ENCODE assay signal across 8 cellular contexts in the genomic region with DNA sequence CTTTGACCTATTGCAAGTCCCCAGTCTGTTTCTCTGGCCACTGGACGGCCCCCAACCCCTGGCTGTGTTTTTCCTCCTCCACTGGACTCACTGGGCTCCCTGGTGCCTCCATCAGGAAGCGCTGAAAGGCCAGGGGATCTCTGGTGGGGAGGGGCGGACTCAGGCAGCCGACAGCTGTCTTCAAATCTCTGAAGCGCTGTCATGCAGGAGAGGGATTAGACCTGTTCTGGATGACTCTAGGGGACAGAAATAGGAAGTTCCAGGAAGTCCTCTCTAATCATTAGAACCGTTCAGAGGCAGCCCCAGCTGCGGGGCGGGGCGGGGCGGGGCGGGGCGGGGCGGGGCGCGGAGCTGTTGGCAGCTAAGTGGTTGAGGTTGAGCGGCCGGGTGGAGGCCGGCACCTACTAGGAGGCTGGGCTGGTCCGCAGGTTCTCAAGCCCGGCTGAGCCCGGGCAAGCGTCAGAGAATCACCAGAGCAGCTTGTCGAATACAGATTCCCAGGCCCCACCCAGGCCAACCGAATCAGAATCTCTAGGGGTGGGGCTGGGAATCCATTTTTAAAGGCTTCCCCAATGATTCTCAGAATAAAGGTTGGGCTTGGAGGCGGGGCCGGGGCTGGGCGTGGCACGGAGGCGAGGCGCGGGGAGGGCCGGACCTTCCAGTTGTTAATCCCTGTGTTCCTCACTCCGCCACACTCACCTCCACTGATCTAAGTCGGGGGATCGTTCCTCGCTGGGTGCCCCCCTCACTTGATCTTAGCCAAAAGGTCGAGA. TPM values are rescaled to one million over a fixed set of nuclear protein-coding genes. Genes with fewer than 3 reads are reported as not detected.
DNase-seq lines count a peak whose midpoint lies in the region; ATAC-seq, FAIRE-seq and TF ChIP-seq lines count a peak whose summit lies in the region.

No MANE protein-coding gene starts in this region.

- H3K9me3 Mint-ChIP-seq in T-helper 1 cell treated with Interleukin-12 subunit alpha and Interleukin-12 subunit beta and Interleukin-4 antibody, amounts not matched to agents 30 μg/mL and 1 μg/mL, for 36 hours, result no peaks in the 10 kb centered on the region

- no peak for FAIRE-seq in GM12878 (lab: Jason Lieb, UNC)

- H3K9me3 ChIP-seq in ES-I3 (ENCODE audit: control insufficient read depth, insufficient read depth, low read length) (no peaks in the 10 kb centered on the region), HAP-1 (no peaks in the 10 kb centered on the region), GM12878 (replicated peaks; ENCODE audit: control insufficient read depth, insufficient read depth, low read length) (no peaks in the 10 kb centered on the region), iPS-20b (ENCODE audit: insufficient read depth, low read depth, low read length) (no peaks in the 10 kb centered on the region)

- ATAC-seq in GM12878, result peak; percentile 71

- H4K20me1 ChIP-seq in GM12878 (ENCODE audit: control insufficient read depth, insufficient read depth), result no peaks in the 10 kb centered on the region

- H3K4me1 ChIP-seq in ES-I3 (ENCODE audit: insufficient read depth, low read length) (0 out of 2 replicates have a peak, but pooled peaks cover 7% of the 10 kb centered on the region), HAP-1 (peaks cover 15% of the 10 kb centered on the region), GM12878 (ENCODE audit: control insufficient read depth, insufficient read depth, low read length) (peaks cover 54% of the 10 kb centered on the region), iPS-20b (ENCODE audit: insufficient read depth, low read length) (no peaks in the 10 kb centered on the region)

- peak overlapping the region; percentile 78 for H3K4me3 Mint-ChIP-seq in T-helper 1 cell treated with Interleukin-12 subunit alpha and Interleukin-12 subunit beta and Interleukin-4 antibody, amounts not matched to agents 30 μg/mL and 1 μg/mL, for 36 hours

- peaks cover 3% of the 10 kb centered on the region for H3K36me3 Mint-ChIP-seq in T-helper 1 cell treated with Interleukin-12 subunit alpha and Interleukin-12 subunit beta and Interleukin-4 antibody, amounts not matched to agents 30 μg/mL and 1 μg/mL, for 36 hours (ENCODE audit: low read depth)

- no peaks in the 10 kb centered on the region for H3K79me2 ChIP-seq in GM12878 (ENCODE audit: control insufficient read depth, insufficient read depth, low read length)

- no TSS peak for BruUV-seq in GM12878 (replicated peaks; lab: Mats Ljungman, UMichigan)

- H3K4me3 ChIP-seq in HAP-1, result peak overlapping the region; percentile 25
- H3K4me3 ChIP-seq in GM12878, result peak overlapping the region; percentile 57; the same call in 1 of the 2 replicates
- H3K4me3 ChIP-seq in iPS-20b (ENCODE audit: low read length), result peak overlapping the region; percentile 69

- no peak for TF ChIP-seq CTCF in GM12878 (IDR thresholded peaks at IDR 0.05 in 2 of 3, conservative IDR thresholded peaks at IDR 0.05 in 1 of 3; ENCODE audit: control insufficient read depth in 2 of 3, extremely low read depth in 1 of 3, insufficient read depth in 1 of 3, low read depth in 3 of 3, low read length in 3 of 3)

- peak overlapping the region; percentile 78 for H3K4me2 ChIP-seq in GM12878 (ENCODE audit: control insufficient read depth, insufficient read depth)

- CTCF ChIA-PET in GM12878 (lab: Yijun Ruan, JAX), result interaction anchor here (0.9 to 17.1 kb wide), 33 partner anchors 8 to 680 kb away, joined by 3 to 814 read pairs (median 12); a partner anchor contains a TSS

- H3K9ac ChIP-seq in ES-I3 (ENCODE audit: low read depth, low read length) (peak overlapping the region; percentile 47), GM12878 (ENCODE audit: control insufficient read depth, insufficient read depth, low read length) (peak overlapping the region; percentile 18; the same call in 1 of the 2 replicates), iPS-20b (ENCODE audit: low read depth, low read length) (no peak overlapping the region)

- TF ChIP-seq RAD21 in GM12878 (IDR thresholded peaks at IDR 0.05; ENCODE audit: insufficient read depth, low read depth, low read length), result no peak

- H3K36me3 ChIP-seq in ES-I3 (ENCODE audit: insufficient read depth, low read length) (no peaks in the 10 kb centered on the region), HAP-1 (replicated peaks) (no peaks in the 10 kb centered on the region), GM12878 (ENCODE audit: control insufficient read depth in 2 of 2, insufficient read depth in 2 of 2, low read length in 1 of 2) (peaks cover 0 to 6% of the 10 kb centered on the region in 2 experiments; a peak in 3 of 4 replicates), iPS-20b (ENCODE audit: insufficient read depth, low read depth, low read length) (no peaks in the 10 kb centered on the region)

- peak; percentile 31; the same call in 1 of the 2 replicates for TF ChIP-seq POLR2A in GM12878 (IDR thresholded peaks at IDR 0.05; ENCODE audit: low read depth, low read length)

- intact Hi-C loops in GM12878 (cut with micrococcal nuclease; ENCODE audit: unreplicated experiment), result no loop called here

- H3K4me1 Mint-ChIP-seq in T-helper 1 cell treated with Interleukin-12 subunit alpha and Interleukin-12 subunit beta and Interleukin-4 antibody, amounts not matched to agents 30 μg/mL and 1 μg/mL, for 36 hours (ENCODE audit: low read depth), result peaks cover 22% of the 10 kb centered on the region

- no peak overlapping the region for H3K27ac ChIP-seq in GM12878 (ENCODE audit: control insufficient read depth, insufficient read depth)
- no peak overlapping the region for H3K27ac ChIP-seq in iPS-20b (ENCODE audit: low read length)

- in situ Hi-C loops in HAP-1 (cut with MboI; ENCODE audit: low sequenced_read_pairs) (no loop called here), GM12878 (cut with MboI) (no loop called here)

- peak; percentile 78 to 95 for DNase-seq in HAP-1 (ENCODE audit: low spot score in 2 of 2)
- DNase-seq in NCI-H1048 (lab: John Stamatoyannopoulos, UW), result peak; percentile 99
- no peak for DNase-seq in GM12878 (ENCODE audit: low read depth, low spot score)
- DNase-seq in stimulated activated CD4-positive, alpha-beta T cell treated with anti-CD3 and anti-CD28 coated beads, Interleukin-12 subunit alpha, Interleukin-12 subunit beta, amount 100 ng/mL, for 24 hours (ENCODE audit: low read depth in 2 of 2), result peak; percentile 32 to 66
- no peak for DNase-seq in midbrain (lab: John Stamatoyannopoulos, UW)

- no peak overlapping the region for H3K27ac Mint-ChIP-seq in T-helper 1 cell treated with Interleukin-12 subunit alpha and Interleukin-12 subunit beta and Interleukin-4 antibody, amounts not matched to agents 30 μg/mL and 1 μg/mL, for 36 hours

- H2AFZ ChIP-seq in GM12878 (ENCODE audit: control insufficient read depth, low read depth, low read length), result peak overlapping the region; percentile 70

- TF ChIP-seq EP300 in GM12878 (IDR thresholded peaks at IDR 0.05; ENCODE audit: borderline replicate concordance in 1 of 2, control insufficient read depth in 1 of 2, low read depth in 2 of 2, low read length in 2 of 2), result no peak

- SMC1A ChIA-PET in GM12878 (lab: Charles Lee; ENCODE audit: uncharacterized antibody, unreplicated experiment), result interaction anchor here (0.6 to 17.2 kb wide), 17 partner anchors 8 to 929 kb away, joined by 3 to 514 read pairs (median 6); a partner anchor contains a TSS

- peaks cover 20% of the 10 kb centered on the region for H3K27me3 Mint-ChIP-seq in T-helper 1 cell treated with Interleukin-12 subunit alpha and Interleukin-12 subunit beta and Interleukin-4 antibody, amounts not matched to agents 30 μg/mL and 1 μg/mL, for 36 hours (ENCODE audit: low read depth)

- H3K27me3 ChIP-seq in HAP-1 (ENCODE audit: low read depth) (no peaks in the 10 kb centered on the region), GM12878 (replicated peaks in 1 of 2; ENCODE audit: control insufficient read depth in 2 of 2, insufficient read depth in 2 of 2, low read length in 1 of 2) (no peaks in the 10 kb centered on the region), iPS-20b (ENCODE audit: insufficient read depth, low read length) (peaks cover 17% of the 10 kb centered on the region)

- POLR2A ChIA-PET in GM12878 (lab: Charles Lee), result interaction anchor here (0.5 to 5.2 kb wide), 8 partner anchors 13 to 349 kb away, joined by 3 to 68 read pairs (median 10); a partner anchor contains a TSS

- 4% methylated on average over 24 of the region's 37 CpGs for WGBS in GM12878 (ENCODE audit: insufficient coverage, insufficient replicate concordance, low lambda C conversion rate, missing lambda C conversion rate)

- RAD21 ChIA-PET in GM12878 (lab: Charles Lee; ENCODE audit: unreplicated experiment), result interaction anchor here (0.9 to 14.2 kb wide), 16 partner anchors 8 to 349 kb away, joined by 3 to 505 read pairs (median 9); a partner anchor contains a TSS

RNA-seq across cellular contexts. Expression of a gene that starts 11.4 kb away (rescaled TPM):
- total RNA-seq in GM12878 (2013; cell fraction: nucleolus; rRNA removed), result 11.9 and 17.4 TPM in 2 replicates
- 22.4 and 26.0 TPM in 2 replicates for total RNA-seq in GM12878 (2014; rRNA removed)
- total RNA-seq in GM12878 (2014; rRNA removed; fragmentation: Illumina TruSeq; extraction: Trizol), result 6.4 and 7.7 TPM in 2 replicates
- total RNA-seq in GM12878 (2021), result 33.7 and 35.5 TPM in 2 replicates
- polyA plus RNA-seq in GM12878 (2011; ENCODE audit: low read depth), result 4.3 TPM
- polyA plus RNA-seq in GM12878 (2011; rRNA removed), result 8.9 and 17.5 TPM in 2 replicates
- 17.5 and 43.7 TPM in 2 replicates for polyA plus RNA-seq in GM12878 (2011; cell fraction: cytosol; rRNA removed)
- 23.0 and 26.3 TPM in 2 replicates for polyA plus RNA-seq in GM12878 (2011; cell fraction: nucleus; rRNA removed)
- 12.6 and 18.7 TPM in 2 replicates for polyA plus RNA-seq in GM12878 (2012)
- 2.5 and 5.5 TPM in 2 replicates for polyA plus RNA-seq in GM12878 (2014; fragmentation: Illumina TruSeq; extraction: Trizol)
- polyA plus RNA-seq in GM12878 (2014; fragmentation: Nextera tagmentation; extraction: Ambion mirVana), result 1 to 10 TPM in 1 of 2 experiments, under 1 TPM in 1; 0.60 to 2.0 TPM
- 27.9 and 38.4 TPM in 2 replicates for polyA plus RNA-seq in GM12878 (2014; rRNA removed)
- 10 to 100 TPM; 47.5 to 57.4 TPM for polyA plus RNA-seq in GM12878 (2016; fragmentation: Nextera tagmentation; extraction: Ambion mirVana)
- polyA minus RNA-seq in GM12878 (2011; rRNA and poly(A)+ RNA removed), result 7.2 and 17.9 TPM in 2 replicates
- polyA minus RNA-seq in GM12878 (2011; cell fraction: cytosol; rRNA and poly(A)+ RNA removed), result 10.9 and 11.1 TPM in 2 replicates
- polyA minus RNA-seq in GM12878 (2011; cell fraction: nucleus; rRNA and poly(A)+ RNA removed), result 10.3 and 19.7 TPM in 2 replicates

RNA-seq across cellular contexts. Expression of a gene that starts 26.5 kb away (rescaled TPM):
- total RNA-seq in GM12878 (2013; cell fraction: nucleolus; rRNA removed), result 25.4 and 32.7 TPM in 2 replicates
- 80.1 and 80.4 TPM in 2 replicates for total RNA-seq in GM12878 (2014; rRNA removed)
- total RNA-seq in GM12878 (2014; rRNA removed; fragmentation: Illumina TruSeq; extraction: Trizol), result 61.2 and 63.3 TPM in 2 replicates
- total RNA-seq in GM12878 (2021), result 67.9 and 79.8 TPM in 2 replicates
- 25.1 TPM for polyA plus RNA-seq in GM12878 (2011; ENCODE audit: low read depth)
- polyA plus RNA-seq in GM12878 (2011; rRNA removed), result 50.2 and 81.0 TPM in 2 replicates
- polyA plus RNA-seq in GM12878 (2011; cell fraction: cytosol; rRNA removed), result 102 and 110 TPM in 2 replicates
- polyA plus RNA-seq in GM12878 (2011; cell fraction: nucleus; rRNA removed), result 68.4 and 89.9 TPM in 2 replicates
- 32.9 and 33.6 TPM in 2 replicates for polyA plus RNA-seq in GM12878 (2012)
- 59.5 and 88.3 TPM in 2 replicates for polyA plus RNA-seq in GM12878 (2014; fragmentation: Illumina TruSeq; extraction: Trizol)
- 10 to 100 TPM; 23.4 to 24.3 TPM for polyA plus RNA-seq in GM12878 (2014; fragmentation: Nextera tagmentation; extraction: Ambion mirVana)
- polyA plus RNA-seq in GM12878 (2014; rRNA removed), result 80.8 and 93.4 TPM in 2 replicates
- 10 to 100 TPM; 94.4 to 99.2 TPM for polyA plus RNA-seq in GM12878 (2016; fragmentation: Nextera tagmentation; extraction: Ambion mirVana)
- polyA minus RNA-seq in GM12878 (2011; rRNA and poly(A)+ RNA removed), result 56.0 and 75.4 TPM in 2 replicates
- 21.2 and 22.8 TPM in 2 replicates for polyA minus RNA-seq in GM12878 (2011; cell fraction: cytosol; rRNA and poly(A)+ RNA removed)
- 14.0 and 23.8 TPM in 2 replicates for polyA minus RNA-seq in GM12878 (2011; cell fraction: nucleus; rRNA and poly(A)+ RNA removed)

RNA-seq across cellular contexts. Expression of a gene that starts 58.5 kb away (rescaled TPM):
- total RNA-seq in GM12878 (2013; cell fraction: nucleolus; rRNA removed), result 3.6 and 5.0 TPM in 2 replicates
- total RNA-seq in GM12878 (2014; rRNA removed), result 0.11 and 0.45 TPM in 2 replicates
- total RNA-seq in GM12878 (2014; rRNA removed; fragmentation: Illumina TruSeq; extraction: Trizol), result 0.09 and 0.64 TPM in 2 replicates
- total RNA-seq in GM12878 (2021), result 1.3 and 1.5 TPM in 2 replicates
- polyA plus RNA-seq in GM12878 (2011; ENCODE audit: low read depth), result 0.21 TPM
- polyA plus RNA-seq in GM12878 (2011; rRNA removed), result 0.26 and 0.37 TPM in 2 replicates
- polyA plus RNA-seq in GM12878 (2011; cell fraction: cytosol; rRNA removed), result 0.17 and 0.25 TPM in 2 replicates
- polyA plus RNA-seq in GM12878 (2011; cell fraction: nucleus; rRNA removed), result 0.70 and 0.78 TPM in 2 replicates
- 0.38 and 0.62 TPM in 2 replicates for polyA plus RNA-seq in GM12878 (2012)
- polyA plus RNA-seq in GM12878 (2014; fragmentation: Illumina TruSeq; extraction: Trizol), result 0.54 and 0.81 TPM in 2 replicates
- under 1 TPM; 0.04 to 0.05 TPM for polyA plus RNA-seq in GM12878 (2014; fragmentation: Nextera tagmentation; extraction: Ambion mirVana)
- polyA plus RNA-seq in GM12878 (2014; rRNA removed), result 0.19 and 0.47 TPM in 2 replicates
- under 1 TPM; 0.35 to 0.45 TPM for polyA plus RNA-seq in GM12878 (2016; fragmentation: Nextera tagmentation; extraction: Ambion mirVana)
- 0.29 and 0.57 TPM in 2 replicates for polyA minus RNA-seq in GM12878 (2011; rRNA and poly(A)+ RNA removed)
- polyA minus RNA-seq in GM12878 (2011; cell fraction: cytosol; rRNA and poly(A)+ RNA removed), result 0.52 and 0.80 TPM in 2 replicates
- 0.48 and 0.96 TPM in 2 replicates for polyA minus RNA-seq in GM12878 (2011; cell fraction: nucleus; rRNA and poly(A)+ RNA removed)

RNA-seq across cellular contexts. Expression of a gene that starts 58.9 kb away (rescaled TPM):
- 0.94 and 0.98 TPM in 2 replicates for total RNA-seq in GM12878 (2013; cell fraction: nucleolus; rRNA removed)
- total RNA-seq in GM12878 (2014; rRNA removed) (under 0.01 TPM in 1 of 2 replicates, not detected in the other), GM12878 (2014; rRNA removed; fragmentation: Illumina TruSeq; extraction: Trizol) (0.14 TPM in 1 of 2 replicates, not detected in the other), GM12878 (2021) (not detected in 2 replicates)
- not detected for polyA plus RNA-seq in GM12878 (2011; ENCODE audit: low read depth)
- polyA plus RNA-seq in GM12878 (2011; rRNA removed) (0.41 and 0.50 TPM in 2 replicates), GM12878 (2014; fragmentation: Illumina TruSeq; extraction: Trizol) (not detected in 2 replicates), GM12878 (2014; fragmentation: Nextera tagmentation; extraction: Ambion mirVana) (under 1 TPM in 1 of 2 experiments, not detected in 1; 0.04 TPM), GM12878 (2014; rRNA removed) (0.39 TPM in 1 of 2 replicates, not detected in the other), GM12878 (2016; fragmentation: Nextera tagmentation; extraction: Ambion mirVana) (1 to 10 TPM in 1 of 2 experiments, under 1 TPM in 1; 0.20 to 1.0 TPM)
- polyA plus RNA-seq in GM12878 (2011; cell fraction: cytosol; rRNA removed), result 0.60 and 0.87 TPM in 2 replicates
- polyA plus RNA-seq in GM12878 (2011; cell fraction: nucleus; rRNA removed), result 0.48 and 1.0 TPM in 2 replicates
- 0.45 TPM in 1 of 2 replicates, not detected in the other for polyA plus RNA-seq in GM12878 (2012)
- polyA minus RNA-seq in GM12878 (2011; rRNA and poly(A)+ RNA removed), result 0.44 and 0.67 TPM in 2 replicates
- 0.13 TPM in 1 of 2 replicates, not detected in the other for polyA minus RNA-seq in GM12878 (2011; cell fraction: cytosol; rRNA and poly(A)+ RNA removed)
- polyA minus RNA-seq in GM12878 (2011; cell fraction: nucleus; rRNA and poly(A)+ RNA removed), result 0.60 and 0.67 TPM in 2 replicates

Comparison
In these comparisons a context has a peak if more than half of its experiments do, and no peak if none do; other contexts are left out.
1. DNase-seq: peak in HAP-1 (2 of 2), NCI-H1048 (single experiment) and stimulated activated CD4-positive, alpha-beta T cell treated with anti-CD3 and anti-CD28 coated beads, Interleukin-12 subunit alpha, Interleukin-12 subunit beta, amount 100 ng/mL, for 24 hours (2 of 2); none in GM12878 (single experiment) and midbrain (single experiment).
2. Peak in every context shown above with its lines, with median percentiles within 50 percentile points of each other: H3K4me3 ChIP-seq.